In genomic region chr10:74871595-74872382, GRCh38 we compare ENCODE assay signal across 10 cellular contexts. TPM values are rescaled to one million over a fixed set of nuclear protein-coding genes. Genes with fewer than 3 reads are reported as not detected.
DNase-seq lines count a peak whose midpoint lies in the region; ATAC-seq and TF ChIP-seq lines count a peak whose summit lies in the region.
"Had no signal": no experiment of that assay in that cellular context is flagged by ENCODE, and none has a peak within 500 bp of the region (broad histone marks: within the 10 kb centered on the region; RNA-seq: fewer than 3 reads in every experiment).

No MANE protein-coding gene starts in this region.

- no peak overlapping the region for H3K27ac Mint-ChIP-seq in activated CD8-positive, alpha-beta T cell treated with anti-CD3 and anti-CD28 coated beads, Interleukin-2, amount 10 ng/mL, durations not matched to agents 7 days and 5 days
- peak overlapping the region; percentile 8 to 92 for H3K27ac Mint-ChIP-seq in stimulated activated naive CD8-positive, alpha-beta T cell treated with anti-CD3 and anti-CD28 coated beads, Interleukin-15, amount 100 ng/mL, for 72 hours

- H3K4me1 Mint-ChIP-seq in activated CD8-positive, alpha-beta T cell treated with anti-CD3 and anti-CD28 coated beads, Interleukin-2, amount 10 ng/mL, durations not matched to agents 7 days and 5 days (ENCODE audit: low read depth): peaks cover 35% of the 10 kb centered on the region
- peaks cover 80% of the 10 kb centered on the region for H3K4me1 Mint-ChIP-seq in stimulated activated naive CD8-positive, alpha-beta T cell treated with anti-CD3 and anti-CD28 coated beads, Interleukin-15, amount 100 ng/mL, for 72 hours

- peak; percentile 10 for DNase-seq in activated naive CD4-positive, alpha-beta T cell treated with Interleukin-2 at 50 U/mL for 16 hours
- DNase-seq in activated naive CD4-positive, alpha-beta T cell (lab: John Stamatoyannopoulos, UW): no peak
- no peak for DNase-seq in activated CD8-positive, alpha-beta T cell treated with anti-CD3 and anti-CD28 coated beads, Interleukin-2, amount 10 ng/mL, durations not matched to agents 7 days and 5 days
- peak in 1 of 2 donors; percentile 26 for DNase-seq in stimulated activated naive CD8-positive, alpha-beta T cell treated with anti-CD3 and anti-CD28 coated beads, Interleukin-15, amount 100 ng/mL, for 72 hours
- no peak for DNase-seq in foreskin fibroblast
- DNase-seq in Ammon's horn (ENCODE audit: low spot score): no peak
- no peak for DNase-seq in cardiac septum (ENCODE audit: low spot score)
- DNase-seq: activated CD4-positive, CD25-positive, alpha-beta regulatory T cell had no signal

- H3K27me3 Mint-ChIP-seq in activated CD8-positive, alpha-beta T cell treated with anti-CD3 and anti-CD28 coated beads, Interleukin-2, amount 10 ng/mL, durations not matched to agents 7 days and 5 days (ENCODE audit: low read depth): no peaks in the 10 kb centered on the region
- no peaks in the 10 kb centered on the region for H3K27me3 Mint-ChIP-seq in stimulated activated naive CD8-positive, alpha-beta T cell treated with anti-CD3 and anti-CD28 coated beads, Interleukin-15, amount 100 ng/mL, for 72 hours

- no peak overlapping the region for H3K4me3 Mint-ChIP-seq in activated CD8-positive, alpha-beta T cell treated with anti-CD3 and anti-CD28 coated beads, Interleukin-2, amount 10 ng/mL, durations not matched to agents 7 days and 5 days
- H3K4me3 Mint-ChIP-seq in stimulated activated naive CD8-positive, alpha-beta T cell treated with anti-CD3 and anti-CD28 coated beads, Interleukin-15, amount 100 ng/mL, for 72 hours: peak overlapping the region; percentile 45 to 68

- H3K9me3 Mint-ChIP-seq in activated CD8-positive, alpha-beta T cell treated with anti-CD3 and anti-CD28 coated beads, Interleukin-2, amount 10 ng/mL, durations not matched to agents 7 days and 5 days (ENCODE audit: insufficient read depth): no peaks in the 10 kb centered on the region
- H3K9me3 Mint-ChIP-seq in stimulated activated naive CD8-positive, alpha-beta T cell treated with anti-CD3 and anti-CD28 coated beads, Interleukin-15, amount 100 ng/mL, for 72 hours: no peaks in the 10 kb centered on the region

- ATAC-seq in HG02943 (IDR thresholded peaks at IDR 0.05; ENCODE audit: low read depth, unreplicated experiment): peak; percentile 80
- ATAC-seq in activated CD8-positive, alpha-beta T cell treated with anti-CD3 and anti-CD28 coated beads, Interleukin-2, amount 10 ng/mL, durations not matched to agents 7 days and 5 days: peak; percentile 80
- ATAC-seq in stimulated activated naive CD8-positive, alpha-beta T cell treated with anti-CD3 and anti-CD28 coated beads, Interleukin-15, amount 100 ng/mL, for 72 hours: peak; percentile 96

- no peak for TF ChIP-seq CTCF in foreskin fibroblast (IDR thresholded peaks at IDR 0.05; ENCODE audit: low read depth, low read length)

- peaks cover 2% of the 10 kb centered on the region for H3K36me3 Mint-ChIP-seq in activated CD8-positive, alpha-beta T cell treated with anti-CD3 and anti-CD28 coated beads, Interleukin-2, amount 10 ng/mL, durations not matched to agents 7 days and 5 days (ENCODE audit: low read depth)

- intact Hi-C loops in cardiac septum (cut with DNase I): no loop called here

- H3K4me3 ChIP-seq in foreskin fibroblast (ENCODE audit: low read depth in 1 of 2, low read length in 2 of 2): no peak overlapping the region
- H3K4me3 ChIP-seq: BLaER1 treated with 17β-estradiol and CSF1 and Interleukin-3, amounts not matched to agents 10 nM and 100 nM had no signal

- POLR2A ChIA-PET in activated CD8-positive, alpha-beta T cell treated with anti-CD3 and anti-CD28 coated beads, Interleukin-2, amount 10 ng/mL, durations not matched to agents 7 days and 5 days (lab: Charles Lee): interaction anchor here (0.6 to 1.3 kb wide), 2 partner anchors 26 to 138 kb away, joined by 3 read pairs; no protein-coding TSS in a partner anchor

- CTCF ChIA-PET in activated CD8-positive, alpha-beta T cell treated with anti-CD3 and anti-CD28 coated beads, Interleukin-2, amount 10 ng/mL, durations not matched to agents 7 days and 5 days (lab: Charles Lee): interaction anchor here (1.0 to 2.0 kb wide), 4 partner anchors 19 to 150 kb away, joined by 3 to 4 read pairs (median 4); no protein-coding TSS in a partner anchor

RNA-seq across cellular contexts. Expression of gene KAT6B, which starts 45.4 kb away (rescaled TPM):
- 10 to 100 TPM; 40.3 to 43.1 TPM for total RNA-seq in activated CD8-positive, alpha-beta T cell treated with anti-CD3 and anti-CD28 coated beads, Interleukin-2, amount 10 ng/mL, durations not matched to agents 7 days and 5 days
- 47.5 TPM for total RNA-seq in cardiac septum
